In genomic region chr11:119316729-119317591, GRCh38 we compare ENCODE assay signal across 8 cellular contexts. TPM values are rescaled to one million over a fixed set of nuclear protein-coding genes. Genes with fewer than 3 reads are reported as not detected.
DNase-seq lines count a peak whose midpoint lies in the region; ATAC-seq, FAIRE-seq and TF ChIP-seq lines count a peak whose summit lies in the region.

TSS of gene MCAM (minus strand) at chr11:119317130. CDS start at chr11:119317101, 29 bp downstream.

- no peaks in the 10 kb centered on the region for H3K9me3 Mint-ChIP-seq in CD4-positive, CD25-positive, alpha-beta regulatory T cell
- no peaks in the 10 kb centered on the region for H3K9me3 Mint-ChIP-seq in activated CD8-positive, alpha-beta T cell treated with anti-CD3 and anti-CD28 coated beads for 36 hours
- no peaks in the 10 kb centered on the region for H3K9me3 Mint-ChIP-seq in osteocyte (ENCODE audit: unreplicated experiment)

- CTCF ChIA-PET in activated CD8-positive, alpha-beta T cell treated with anti-CD3 and anti-CD28 coated beads for 36 hours (lab: Charles Lee), result interaction anchor here (0.6 to 1.4 kb wide), 6 partner anchors 10 to 54 kb away, joined by 3 to 7 read pairs (median 3); no protein-coding TSS in a partner anchor

- no peak for TF ChIP-seq CTCF in activated CD8-positive, alpha-beta T cell treated with anti-CD3 and anti-CD28 coated beads for 36 hours (IDR thresholded peaks at IDR 0.05)
- TF ChIP-seq CTCF in osteocyte (IDR thresholded peaks at IDR 0.05), result no peak

- H3K27me3 Mint-ChIP-seq in CD4-positive, CD25-positive, alpha-beta regulatory T cell, result peaks cover 26% of the 10 kb centered on the region
- H3K27me3 Mint-ChIP-seq in activated CD8-positive, alpha-beta T cell treated with anti-CD3 and anti-CD28 coated beads for 36 hours, result peaks cover 15% of the 10 kb centered on the region
- no peaks in the 10 kb centered on the region for H3K27me3 Mint-ChIP-seq in osteocyte (ENCODE audit: unreplicated experiment)

- H3K27me3 ChIP-seq in CD4-positive, CD25-positive, alpha-beta regulatory T cell (ENCODE audit: control insufficient read depth, insufficient read depth, low read length), result no peaks in the 10 kb centered on the region

- no peaks in the 10 kb centered on the region for H3K36me3 Mint-ChIP-seq in CD4-positive, CD25-positive, alpha-beta regulatory T cell
- no peaks in the 10 kb centered on the region for H3K36me3 Mint-ChIP-seq in activated CD8-positive, alpha-beta T cell treated with anti-CD3 and anti-CD28 coated beads for 36 hours (ENCODE audit: low read depth)
- peaks cover 8% of the 10 kb centered on the region for H3K36me3 Mint-ChIP-seq in osteocyte (ENCODE audit: unreplicated experiment)

- ATAC-seq in CD4-positive, CD25-positive, alpha-beta regulatory T cell (ENCODE audit: low read depth in 2 of 2), result no peak
- ATAC-seq in activated CD8-positive, alpha-beta T cell treated with anti-CD3 and anti-CD28 coated beads for 36 hours, result no peak
- no peak for ATAC-seq in HG03469 (IDR thresholded peaks at IDR 0.05; ENCODE audit: unreplicated experiment)

- peak within 1 kb of the TSS; percentile 44 for H3K4me3 ChIP-seq in CD4-positive, CD25-positive, alpha-beta regulatory T cell (ENCODE audit: low read depth, low read length)

- peaks cover 62% of the 10 kb centered on the region for H3K4me1 ChIP-seq in CD4-positive, CD25-positive, alpha-beta regulatory T cell (ENCODE audit: control insufficient read depth, insufficient read depth, low read length, poor library complexity, severe bottlenecking)

- no peaks in the 10 kb centered on the region for H3K9me3 ChIP-seq in CD4-positive, CD25-positive, alpha-beta regulatory T cell (ENCODE audit: control insufficient read depth in 2 of 2, low read length in 2 of 2)

- no peak for FAIRE-seq in GM12892 (lab: Jason Lieb, UNC)

- intact Hi-C loops in activated CD8-positive, alpha-beta T cell treated with anti-CD3 and anti-CD28 coated beads for 36 hours (cut with micrococcal nuclease), result no loop called here

- no peak for DNase-seq in CD4-positive, CD25-positive, alpha-beta regulatory T cell
- peak; percentile 24 for DNase-seq in HT1080 (ENCODE audit: low read depth)
- no peak for DNase-seq in activated CD8-positive, alpha-beta T cell treated with anti-CD3 and anti-CD28 coated beads for 36 hours
- DNase-seq in glomerular endothelial cell (ENCODE audit: extremely low read depth, low read depth, low spot score), result no peak
- no peak for DNase-seq in osteocyte (ENCODE audit: extremely low spot score, unreplicated experiment)
- DNase-seq in NCI-H524 treated with DMSO at 0.1 percent for 48 hours (lab: John Stamatoyannopoulos, UW), result no peak
- no peak for DNase-seq in GM12892 (ENCODE audit: insufficient read length)

- H3K4me3 Mint-ChIP-seq in CD4-positive, CD25-positive, alpha-beta regulatory T cell, result peak within 1 kb of the TSS; percentile 78 to 95 (median 87)
- H3K4me3 Mint-ChIP-seq in activated CD8-positive, alpha-beta T cell treated with anti-CD3 and anti-CD28 coated beads for 36 hours, result peak within 1 kb of the TSS; percentile 74
- H3K4me3 Mint-ChIP-seq in osteocyte (ENCODE audit: unreplicated experiment), result peak within 1 kb of the TSS; percentile 75

- no peak for TF ChIP-seq POLR2A in GM12892 (IDR thresholded peaks at IDR 0.05; ENCODE audit: low read depth, low read length)

- no peak within 1 kb of the TSS for H3K27ac Mint-ChIP-seq in CD4-positive, CD25-positive, alpha-beta regulatory T cell
- H3K27ac Mint-ChIP-seq in activated CD8-positive, alpha-beta T cell treated with anti-CD3 and anti-CD28 coated beads for 36 hours, result no peak within 1 kb of the TSS
- peak within 1 kb of the TSS; percentile 74 for H3K27ac Mint-ChIP-seq in osteocyte (ENCODE audit: unreplicated experiment)

- H3K36me3 ChIP-seq in CD4-positive, CD25-positive, alpha-beta regulatory T cell (ENCODE audit: control insufficient read depth, insufficient read depth, low read length), result no peaks in the 10 kb centered on the region

- peak within 1 kb of the TSS; percentile 14 for H3K27ac ChIP-seq in CD4-positive, CD25-positive, alpha-beta regulatory T cell (ENCODE audit: insufficient read depth, low read length, poor library complexity, severe bottlenecking)

- peaks cover 0 to 46% (median 11%) of the 10 kb centered on the region in 4 donors for H3K4me1 Mint-ChIP-seq in CD4-positive, CD25-positive, alpha-beta regulatory T cell
- peaks cover 22% of the 10 kb centered on the region for H3K4me1 Mint-ChIP-seq in activated CD8-positive, alpha-beta T cell treated with anti-CD3 and anti-CD28 coated beads for 36 hours (ENCODE audit: low read depth)
- peaks cover 48% of the 10 kb centered on the region for H3K4me1 Mint-ChIP-seq in osteocyte (ENCODE audit: unreplicated experiment)

- POLR2A ChIA-PET in activated CD8-positive, alpha-beta T cell treated with anti-CD3 and anti-CD28 coated beads for 36 hours (lab: Charles Lee), result interaction anchor here (0.6 to 1.9 kb wide), 4 partner anchors 9 to 112 kb away, joined by 3 to 8 read pairs (median 4); partner anchors contain the start of gene RNF26

RNA-seq across cellular contexts. Expression of gene MCAM, which starts in this region (rescaled TPM):
- total RNA-seq in CD4-positive, CD25-positive, alpha-beta regulatory T cell, result 10.1 TPM
- polyA plus RNA-seq in CD4-positive, CD25-positive, alpha-beta regulatory T cell, result 1 to 10 TPM in 3 of 4 donors, under 1 TPM in 1; 0.37 to 1.6 (median 1.5) TPM
- total RNA-seq in HT1080 (2014; rRNA removed; shearing (Covaris generic)), result 365 and 377 TPM in 2 replicates
- 325 and 586 TPM in 2 replicates for polyA plus RNA-seq in HT1080 (2015; cell fraction: cytosol; rRNA removed)
- polyA plus RNA-seq in HT1080 (2015; cell fraction: nucleus; rRNA removed), result 644 and 847 TPM in 2 replicates
- 1 to 10 TPM; 8.0 to 8.3 TPM for total RNA-seq in activated CD8-positive, alpha-beta T cell treated with anti-CD3 and anti-CD28 coated beads for 36 hours
- total RNA-seq in glomerular endothelial cell (5,782 and 6,347 TPM in 2 replicates), osteocyte (74.8 and 74.9 TPM in 2 replicates)
- polyA plus RNA-seq in GM12892 (2012; ENCODE audit: missing spikeins), result 3.1 TPM

Comparison
In these comparisons a context has a peak if more than half of its experiments do, and no peak if none do; other contexts are left out.
1. RNA of gene MCAM (total RNA-seq): 5,782 to 6,347 TPM in glomerular endothelial cell; 365 to 377 TPM in HT1080, 74.8 to 74.9 TPM in osteocyte, 10.1 TPM in CD4-positive, CD25-positive, alpha-beta regulatory T cell (single experiment) and 8.0 to 8.3 TPM in activated CD8-positive, alpha-beta T cell treated with anti-CD3 and anti-CD28 coated beads for 36 hours; every median in the first group is over 10 times any median in the second.
2. Peak in every context shown above with its lines, with median percentiles within 50 percentile points of each other: H3K4me3 Mint-ChIP-seq.